15 cellular contexts compared by ENCODE assay signal in genomic region chr14:91383439-91383838, GRCh38. TPM values are rescaled to one million over a fixed set of nuclear protein-coding genes. Genes with fewer than 3 reads are reported as not detected.
A peak's percentile ranks its signal among the peaks of the same experiment; 100 is the strongest.
DNase-seq lines count a peak whose midpoint lies in the region; ATAC-seq and TF ChIP-seq lines count a peak whose summit lies in the region.
"Had no signal": no experiment of that assay in that cellular context is flagged by ENCODE, and none has a peak within 500 bp of the region (broad histone marks: within the 10 kb centered on the region; RNA-seq: fewer than 3 reads in every experiment).

No MANE protein-coding gene starts in this region.

- POLR2A ChIA-PET in CD8-positive, alpha-beta T cell (lab: Charles Lee), result no interaction called here

- intact Hi-C loops in CD8-positive, alpha-beta T cell (cut with DNase I, micrococcal nuclease), result loop anchor here in 1 of 2 experiments (2.0 kb wide), 1 partner anchor 17 kb away; no protein-coding TSS in a partner anchor

- H3K9me2 ChIP-seq in OCI-LY1 (ENCODE audit: low read depth, low read length) (no peaks in the 10 kb centered on the region), Karpas-422 (replicated peaks; ENCODE audit: insufficient read depth, low read length) (no peaks in the 10 kb centered on the region)

- no peaks in the 10 kb centered on the region for H3K27me3 Mint-ChIP-seq in CD8-positive, alpha-beta T cell (ENCODE audit: low read depth)
- H3K27me3 Mint-ChIP-seq: stimulated activated naive CD8-positive, alpha-beta T cell treated with anti-CD3 and anti-CD28 coated beads, Interleukin-15, amount 100 ng/mL, for 72 hours had no signal

- no peak overlapping the region for H3K4me3 ChIP-seq in CD8-positive, alpha-beta T cell (ENCODE audit: low read depth, low read length)
- H3K4me3 ChIP-seq in OCI-LY1 (ENCODE audit: low read depth, low read length, poor library complexity, severe bottlenecking), result peak overlapping the region; percentile 2
- no peak overlapping the region for H3K4me3 ChIP-seq in Karpas-422 (ENCODE audit: low read length)
- H3K4me3 ChIP-seq: pancreas, SK-N-MC had no signal

- H3K36me3 ChIP-seq in CD8-positive, alpha-beta T cell (ENCODE audit: insufficient read depth, low read length), result peaks cover 7% of the 10 kb centered on the region
- H3K36me3 ChIP-seq in OCI-LY1 (ENCODE audit: insufficient read depth, low read length) (peaks cover 27% of the 10 kb centered on the region; the same call in 1 of the 2 replicates), Karpas-422 (ENCODE audit: insufficient read depth, low read length) (peaks cover 10% of the 10 kb centered on the region)
- H3K36me3 ChIP-seq: pancreas had no signal

- no peaks in the 10 kb centered on the region for H3K9me3 Mint-ChIP-seq in CD8-positive, alpha-beta T cell

- no peak overlapping the region for H3K27ac ChIP-seq in CD8-positive, alpha-beta T cell (ENCODE audit: low read depth, low read length)
- peak overlapping the region; percentile 92 for H3K27ac ChIP-seq in OCI-LY1 (ENCODE audit: low read depth, low read length, poor library complexity, severe bottlenecking)
- H3K27ac ChIP-seq in Karpas-422 (ENCODE audit: low read length), result no peak overlapping the region
- H3K27ac ChIP-seq: pancreas, SK-N-MC had no signal

- peak overlapping the region; percentile 29 for H3K4me3 Mint-ChIP-seq in CD8-positive, alpha-beta T cell

- peaks cover 75% of the 10 kb centered on the region for H3K36me3 Mint-ChIP-seq in CD8-positive, alpha-beta T cell

- no peak for TF ChIP-seq CTCF in CD8-positive, alpha-beta T cell (IDR thresholded peaks at IDR 0.05)
- no peak for TF ChIP-seq CTCF in OCI-LY1 (IDR thresholded peaks at IDR 0.05; ENCODE audit: low read length)

- H3K4me1 ChIP-seq in CD8-positive, alpha-beta T cell (ENCODE audit: insufficient read depth, low read length), result peaks cover 94% of the 10 kb centered on the region
- H3K4me1 ChIP-seq in OCI-LY1 (ENCODE audit: insufficient read depth, low read length, severe bottlenecking) (peaks cover 91% of the 10 kb centered on the region), Karpas-422 (ENCODE audit: low read length) (peaks cover 45% of the 10 kb centered on the region)

- peaks cover 95% of the 10 kb centered on the region for H3K4me1 Mint-ChIP-seq in CD8-positive, alpha-beta T cell (ENCODE audit: low read depth)

- H4K20me1 ChIP-seq in OCI-LY1 (ENCODE audit: insufficient read depth, low read length) (no peaks in the 10 kb centered on the region), Karpas-422 (ENCODE audit: insufficient read depth, low read depth, low read length) (peaks cover 93% of the 10 kb centered on the region)

- CTCF ChIA-PET in CD8-positive, alpha-beta T cell (lab: Charles Lee), result no interaction called here

- no peak for DNase-seq in CD8-positive, alpha-beta T cell
- DNase-seq in Daoy (ENCODE audit: low read depth), result peak; percentile 44
- DNase-seq in left kidney (ENCODE audit: low read depth, low spot score), result peak; percentile 98
- no peak for DNase-seq in Karpas-422
- DNase-seq in AG08396 (ENCODE audit: low spot score), result no peak
- no peak for DNase-seq in HuH-7 (ENCODE audit: low spot score)
- DNase-seq: activated CD4-positive, alpha-beta T cell treated with anti-CD3 and anti-CD28 coated beads for 1 hour; activated naive CD4-positive, alpha-beta T cell treated with Interleukin-2 at 50 U/mL for 16 hours; DND-41; NCI-H1930; pancreas; stimulated activated naive CD8-positive, alpha-beta T cell treated with anti-CD3 and anti-CD28 coated beads, Interleukin-15, amount 100 ng/mL, for 72 hours had no signal

- H3F3A ChIP-seq in OCI-LY1 (ENCODE audit: insufficient read depth, low read length), result no peaks in the 10 kb centered on the region; the same call in 1 of the 2 replicates

- peak overlapping the region; percentile 86 for H3K27ac Mint-ChIP-seq in CD8-positive, alpha-beta T cell

- peak overlapping the region; percentile 58 for H3K4me2 ChIP-seq in OCI-LY1 (ENCODE audit: low read length)
- no peak overlapping the region for H3K4me2 ChIP-seq in Karpas-422 (ENCODE audit: low read depth, low read length, poor library complexity, severe bottlenecking)

- no peak overlapping the region for H2AFZ ChIP-seq in OCI-LY1 (ENCODE audit: low read length)
- no peak overlapping the region for H2AFZ ChIP-seq in Karpas-422 (ENCODE audit: low read length)

- H3K79me2 ChIP-seq in OCI-LY1 (ENCODE audit: insufficient read depth, low read length) (peaks cover 97% of the 10 kb centered on the region), Karpas-422 (ENCODE audit: low read length) (peaks cover 60% of the 10 kb centered on the region)

- H3K27me3 ChIP-seq in CD8-positive, alpha-beta T cell (ENCODE audit: insufficient read depth, low read length), result no peaks in the 10 kb centered on the region
- H3K27me3 ChIP-seq in OCI-LY1 (ENCODE audit: insufficient read depth, low read length) (no peaks in the 10 kb centered on the region), Karpas-422 (ENCODE audit: low read length) (no peaks in the 10 kb centered on the region)
- H3K27me3 ChIP-seq: pancreas had no signal

- no peak for ATAC-seq in CD8-positive, alpha-beta T cell
- ATAC-seq in HG02798 (IDR thresholded peaks at IDR 0.05; ENCODE audit: poor library complexity, unreplicated experiment), result no peak
- ATAC-seq: pancreas; stimulated activated naive CD8-positive, alpha-beta T cell treated with anti-CD3 and anti-CD28 coated beads, Interleukin-15, amount 100 ng/mL, for 72 hours had no signal

- no peaks in the 10 kb centered on the region for H3K9me3 ChIP-seq in CD8-positive, alpha-beta T cell (ENCODE audit: low read length)
- no peaks in the 10 kb centered on the region for H3K9me3 ChIP-seq in OCI-LY1 (ENCODE audit: low read length)
- H3K9me3 ChIP-seq in Karpas-422 (ENCODE audit: low read length), result no peaks in the 10 kb centered on the region
- H3K9me3 ChIP-seq: pancreas had no signal

- peak overlapping the region; percentile 50; the same call in 1 of the 2 replicates for H3K9ac ChIP-seq in OCI-LY1 (ENCODE audit: low read length)
- no peak overlapping the region for H3K9ac ChIP-seq in Karpas-422 (ENCODE audit: low read length)

RNA-seq across cellular contexts. Expression of gene CCDC88C, which starts 34.2 kb away (rescaled TPM):
- 100 to 1,000 TPM; 266 to 273 TPM for total RNA-seq in CD8-positive, alpha-beta T cell
- 6.1 and 7.2 TPM in 2 replicates for total RNA-seq in Daoy (2014; rRNA removed; shearing (Covaris generic))
- total RNA-seq in Karpas-422 (2014; rRNA removed; shearing (Covaris generic); ENCODE audit: low replicate concordance), result 57.9 and 72.4 TPM in 2 replicates

Comparison
In these comparisons a context has a peak if more than half of its experiments do, and no peak if none do; other contexts are left out.
1. DNase-seq: peak in Daoy (single experiment) and left kidney (single experiment); none in CD8-positive, alpha-beta T cell (0 of 7), Karpas-422 (single experiment), AG08396 (single experiment) and HuH-7 (single experiment).